In the genomic region with DNA sequence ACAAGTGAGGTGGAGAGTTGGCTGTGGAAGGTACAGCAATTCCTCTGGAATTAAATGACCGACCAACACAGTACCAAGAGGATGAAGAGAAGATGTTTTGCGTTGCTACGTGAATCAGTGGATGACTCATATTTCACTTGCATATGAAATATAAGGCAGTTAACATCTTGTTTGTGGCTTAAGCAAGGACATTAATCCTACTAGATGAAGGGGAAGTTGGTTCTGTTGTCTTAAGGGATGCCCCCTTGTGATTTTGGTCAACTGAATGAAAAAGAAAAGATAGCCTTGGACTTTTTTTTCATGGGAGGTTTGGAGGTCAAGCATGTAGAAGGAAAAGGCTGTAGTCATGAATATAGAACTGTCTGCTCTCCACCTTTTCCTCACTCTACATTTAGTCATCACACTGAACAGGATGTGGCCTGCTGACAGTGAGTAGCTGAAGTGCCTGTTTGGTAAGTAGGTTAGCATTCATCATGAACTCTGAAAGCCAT, we compare ENCODE assay signal across 8 cellular contexts. TPM values are rescaled to one million over a fixed set of nuclear protein-coding genes. Genes with fewer than 3 reads are reported as not detected.
DNase-seq lines count a peak whose midpoint lies in the region; ATAC-seq, FAIRE-seq and TF ChIP-seq lines count a peak whose summit lies in the region.

No MANE protein-coding gene starts in this region.

- 100% methylated on average over 3 of the region's 3 CpGs for WGBS in HepG2 (ENCODE audit: low lambda C conversion rate)

- H3K27me3 ChIP-seq in HepG2 (ENCODE audit: control insufficient read depth in 1 of 2, insufficient read depth in 2 of 2, low read length in 2 of 2): no peaks in the 10 kb centered on the region

- H3K4me1 ChIP-seq in HepG2 (ENCODE audit: insufficient read depth, low read length): no peaks in the 10 kb centered on the region

- no peak for TF ChIP-seq RAD21 in HepG2 (CRISPR knock-in tag; IDR thresholded peaks at IDR 0.05)

- no peak overlapping the region for H3K9ac ChIP-seq in HepG2 (ENCODE audit: insufficient read depth, low read depth, low read length)

- H3K36me3 ChIP-seq in HepG2 (replicated peaks in 1 of 2; ENCODE audit: control insufficient read depth in 1 of 2, insufficient read depth in 2 of 2, low read length in 2 of 2): peaks cover 0 to 8% of the 10 kb centered on the region in 2 experiments; a peak in 3 of 5 replicates

- H3K27me3 Mint-ChIP-seq in activated naive CD8-positive, alpha-beta T cell: no peaks in the 10 kb centered on the region

- intact Hi-C loops in HepG2 (cut with micrococcal nuclease; ENCODE audit: unreplicated experiment): no loop called here

- ATAC-seq in HG03097 (IDR thresholded peaks at IDR 0.05; ENCODE audit: low FRiP score, unreplicated experiment) (no peak), HepG2 (no peak)

- H3K27ac ChIP-seq in HepG2 (ENCODE audit: extremely low read length, insufficient read depth, low read length): no peak overlapping the region

- H3K79me2 ChIP-seq in HepG2 (ENCODE audit: insufficient read depth, low read length): no peaks in the 10 kb centered on the region

- no TSS peak for BruUV-seq in HepG2 (replicated peaks; lab: Mats Ljungman, UMichigan)

- in situ Hi-C loops in HepG2 (cut with HindIII; ENCODE audit: extremely low pct_ligation_motif_present, low pct_unique_long_range_greater_than_20kb): no loop called here

- H3K4me3 Mint-ChIP-seq in activated naive CD8-positive, alpha-beta T cell: peak overlapping the region; percentile 56

- peak; percentile 1 to 4 for DNase-seq in activated CD4-positive, alpha-beta T cell treated with anti-CD3 and anti-CD28 coated beads for 4 hours
- no peak for DNase-seq in activated CD4-positive, alpha-beta T cell treated with anti-CD3 and anti-CD28 coated beads, Interleukin-2, amount 50 U/mL, for 4 hours
- DNase-seq in Kasumi-1 (lab: John Stamatoyannopoulos, UW): peak; percentile 39 to 53
- DNase-seq in kidney tubule cell (ENCODE audit: low spot score): peak; percentile 96
- no peak for DNase-seq in NCI-H1436 treated with DMSO at 0.1 percent for 48 hours (lab: John Stamatoyannopoulos, UW)
- no peak for DNase-seq in HepG2 (ENCODE audit: low spot score)

- TF ChIP-seq CTCF in HepG2 (CRISPR knock-in tag; IDR thresholded peaks at IDR 0.05): no peak

- no peaks in the 10 kb centered on the region for H4K20me1 ChIP-seq in HepG2 (ENCODE audit: insufficient read depth, low read length)

- H3K4me2 ChIP-seq in HepG2 (ENCODE audit: low read depth, low read length): no peak overlapping the region

- no peaks in the 10 kb centered on the region for H3K9me3 ChIP-seq in HepG2 (ENCODE audit: low read length)

- peaks cover 23% of the 10 kb centered on the region for H3K36me3 Mint-ChIP-seq in activated naive CD8-positive, alpha-beta T cell

- H3K27ac Mint-ChIP-seq in activated naive CD8-positive, alpha-beta T cell: peak overlapping the region; percentile 89

- no peaks in the 10 kb centered on the region for H3K9me3 Mint-ChIP-seq in activated naive CD8-positive, alpha-beta T cell (ENCODE audit: low read depth)

- TF ChIP-seq POLR2A in HepG2 (IDR thresholded peaks at IDR 0.05; ENCODE audit: insufficient read depth in 1 of 2, low read depth in 2 of 2, low read length in 2 of 2): no peak

- no peak for TF ChIP-seq EP300 in HepG2 (IDR thresholded peaks at IDR 0.05; ENCODE audit: low read depth in 2 of 2, low read length in 2 of 2)
- no peak for TF ChIP-seq EP300 in HepG2 (CRISPR knock-in tag; IDR thresholded peaks at IDR 0.05; ENCODE audit: borderline replicate concordance)

- H3K4me3 ChIP-seq in HepG2 (replicated peaks in 1 of 3; ENCODE audit: insufficient read depth in 1 of 3, low read depth in 2 of 3, low read length in 3 of 3): no peak overlapping the region

- no peak for FAIRE-seq in HepG2 (lab: Jason Lieb, UNC)

- POLR2A ChIA-PET in HepG2 (lab: Yijun Ruan, JAX): no interaction called here

- CTCF ChIA-PET in HepG2 (lab: Yijun Ruan, JAX; ENCODE audit: low intra/inter-chr PET ratio, low total read pairs): no interaction called here

- peaks cover 32% of the 10 kb centered on the region for H3K4me1 Mint-ChIP-seq in activated naive CD8-positive, alpha-beta T cell (ENCODE audit: low read depth)

- no peak overlapping the region for H2AFZ ChIP-seq in HepG2 (ENCODE audit: low read length)

TF ChIP-seq in HepG2, 621 proteins besides CTCF, POLR2A, EP300 and RAD21:
- TF ChIP-seq ZNF296 (CRISPR knock-in tag; conservative IDR thresholded peaks at IDR 0.05) (no peak), STAT5B (CRISPR knock-in tag; IDR thresholded peaks at IDR 0.05) (no peak), CHD2 (IDR thresholded peaks at IDR 0.05; ENCODE audit: low read depth, low read length) (no peak), MYNN (CRISPR knock-in tag; IDR thresholded peaks at IDR 0.05; ENCODE audit: low read depth) (no peak), SMAD3 (CRISPR knock-in tag; IDR thresholded peaks at IDR 0.05) (no peak), ASH2L (IDR thresholded peaks at IDR 0.05; ENCODE audit: insufficient read length, low read depth, low read length) (no peak), ZNF678 (CRISPR knock-in tag; IDR thresholded peaks at IDR 0.05) (no peak), ZNF24 (IDR thresholded peaks at IDR 0.05) (no peak), SNRNP70 (IDR thresholded peaks at IDR 0.05; ENCODE audit: low read depth, low read length) (no peak), U2AF1 (optimal IDR thresholded peaks at IDR 0.05; ENCODE audit: low read depth, low read length) (no peak), MTA1 (CRISPR knock-in tag; IDR thresholded peaks at IDR 0.05; ENCODE audit: borderline replicate concordance) (no peak), PHB2 (IDR thresholded peaks at IDR 0.05; ENCODE audit: partially characterized antibody) (no peak), RXRA (CRISPR knock-in tag; IDR thresholded peaks at IDR 0.05) (no peak), ZNF33A (CRISPR knock-in tag; IDR thresholded peaks at IDR 0.05; ENCODE audit: borderline replicate concordance) (no peak)
- TF ChIP-seq, protein P1, sequence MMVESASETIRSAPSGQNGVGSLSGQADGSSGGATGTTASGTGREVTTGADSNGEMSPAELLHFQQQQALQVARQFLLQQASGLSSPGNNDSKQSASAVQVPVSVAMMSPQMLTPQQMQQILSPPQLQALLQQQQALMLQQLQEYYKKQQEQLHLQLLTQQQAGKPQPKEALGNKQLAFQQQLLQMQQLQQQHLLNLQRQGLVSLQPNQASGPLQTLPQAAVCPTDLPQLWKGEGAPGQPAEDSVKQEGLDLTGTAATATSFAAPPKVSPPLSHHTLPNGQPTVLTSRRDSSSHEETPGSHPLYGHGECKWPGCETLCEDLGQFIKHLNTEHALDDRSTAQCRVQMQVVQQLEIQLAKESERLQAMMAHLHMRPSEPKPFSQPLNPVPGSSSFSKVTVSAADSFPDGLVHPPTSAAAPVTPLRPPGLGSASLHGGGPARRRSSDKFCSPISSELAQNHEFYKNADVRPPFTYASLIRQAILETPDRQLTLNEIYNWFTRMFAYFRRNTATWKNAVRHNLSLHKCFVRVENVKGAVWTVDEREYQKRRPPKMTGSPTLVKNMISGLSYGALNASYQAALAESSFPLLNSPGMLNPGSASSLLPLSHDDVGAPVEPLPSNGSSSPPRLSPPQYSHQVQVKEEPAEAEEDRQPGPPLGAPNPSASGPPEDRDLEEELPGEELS (CRISPR knock-in tag; IDR thresholded peaks at IDR 0.05): no peak

RNA-seq across cellular contexts. Expression of a gene that starts 33.9 kb away (rescaled TPM):
- total RNA-seq in HepG2 (2016; rRNA removed; fragmentation: Illumina TruSeq; extraction: Trizol): 3.4 TPM in 2 replicates
- total RNA-seq in HepG2 (2016; cell fraction: cytosol; rRNA removed; fragmentation: Illumina TruSeq; extraction: Trizol; ENCODE audit: low read depth): 0.20 and 0.35 TPM in 2 replicates
- total RNA-seq in HepG2 (2016; cell fraction: insoluble cytoplasmic fraction; rRNA removed; fragmentation: Illumina TruSeq; extraction: Trizol): 2.9 and 3.7 TPM in 2 replicates
- total RNA-seq in HepG2 (2016; cell fraction: membrane; rRNA removed; fragmentation: Illumina TruSeq; extraction: Trizol): 1.8 and 1.9 TPM in 2 replicates
- 8.9 and 9.7 TPM in 2 replicates for total RNA-seq in HepG2 (2016; cell fraction: nucleus; rRNA removed; fragmentation: Illumina TruSeq; extraction: Trizol)
- polyA plus RNA-seq in HepG2 (2011; rRNA removed): 10.5 and 10.6 TPM in 2 replicates
- polyA plus RNA-seq in HepG2 (2011; cell fraction: cytosol; rRNA removed): 5.3 and 8.4 TPM in 2 replicates
- polyA plus RNA-seq in HepG2 (2011; cell fraction: nucleus; rRNA removed): 10.6 and 11.0 TPM in 2 replicates
- 4.7 and 13.5 TPM in 2 replicates for polyA plus RNA-seq in HepG2 (2012)
- polyA plus RNA-seq in HepG2 (2016; cell fraction: cytosol; fragmentation: Illumina TruSeq; extraction: Trizol; ENCODE audit: low read depth): 0.22 and 0.32 TPM in 2 replicates
- 2.9 and 3.0 TPM in 2 replicates for polyA plus RNA-seq in HepG2 (2016; cell fraction: insoluble cytoplasmic fraction; fragmentation: Illumina TruSeq; extraction: Trizol; ENCODE audit: low read depth)
- polyA plus RNA-seq in HepG2 (2016; cell fraction: membrane; fragmentation: Illumina TruSeq; extraction: Trizol; ENCODE audit: low read depth): 0.66 and 1.0 TPM in 2 replicates
- 10.6 and 10.7 TPM in 2 replicates for polyA plus RNA-seq in HepG2 (2016; cell fraction: nucleus; fragmentation: Illumina TruSeq; extraction: Trizol; ENCODE audit: insufficient read depth, low read depth)
- polyA minus RNA-seq in HepG2 (2011; rRNA and poly(A)+ RNA removed; ENCODE audit: low replicate concordance): 2.5 and 13.3 TPM in 2 replicates
- polyA minus RNA-seq in HepG2 (2011; cell fraction: cytosol; rRNA and poly(A)+ RNA removed): 7.5 and 11.8 TPM in 2 replicates
- 8.0 and 16.2 TPM in 2 replicates for polyA minus RNA-seq in HepG2 (2011; cell fraction: nucleus; rRNA and poly(A)+ RNA removed)

Comparison
In these comparisons a context has a peak if more than half of its experiments do, and no peak if none do; other contexts are left out.
1. DNase-seq: peak in activated CD4-positive, alpha-beta T cell treated with anti-CD3 and anti-CD28 coated beads for 4 hours (2 of 2), Kasumi-1 (2 of 2) and kidney tubule cell (single experiment); none in activated CD4-positive, alpha-beta T cell treated with anti-CD3 and anti-CD28 coated beads, Interleukin-2, amount 50 U/mL, for 4 hours (0 of 2), NCI-H1436 treated with DMSO at 0.1 percent for 48 hours (single experiment) and HepG2 (single experiment).